Comparison of ENCODE assay signal across 10 cellular contexts in the genomic region with DNA sequence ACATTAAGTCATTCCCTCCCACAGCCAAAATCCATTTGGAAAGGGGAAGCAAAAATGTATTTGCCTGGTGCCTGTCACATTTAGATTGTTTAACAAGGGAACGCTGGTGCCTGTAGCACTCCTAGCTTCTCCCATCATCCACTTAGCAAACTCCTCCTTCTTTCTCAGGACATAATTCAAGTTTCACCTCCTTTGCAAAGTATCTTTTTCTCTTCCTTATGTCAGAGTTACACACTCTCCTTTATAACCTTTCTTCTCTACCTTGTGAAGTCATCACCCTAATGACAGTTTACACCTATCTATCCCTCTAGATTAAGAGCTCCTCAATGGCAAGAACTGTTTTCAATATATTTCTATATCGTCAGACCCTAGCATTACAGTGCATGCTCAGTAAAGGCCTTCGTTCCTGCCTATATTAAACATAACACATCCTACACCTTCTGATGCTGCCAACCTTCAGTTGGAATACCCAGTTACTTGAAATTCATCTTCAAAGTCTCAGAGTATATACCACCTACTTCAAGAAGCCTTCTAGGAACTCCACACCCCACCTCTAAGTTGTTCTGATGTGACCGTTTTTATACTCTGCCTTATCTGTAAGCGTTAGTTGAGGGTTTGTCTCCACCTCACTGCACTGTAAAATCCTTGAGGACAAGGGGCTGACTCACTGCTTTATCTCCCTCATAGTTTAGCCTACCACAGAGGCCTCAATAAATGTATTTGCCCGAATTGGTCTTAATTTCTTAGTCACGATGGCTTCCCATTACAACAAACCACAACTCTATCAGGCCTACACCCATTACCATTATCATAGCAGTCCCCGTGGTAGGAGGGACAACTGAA. TPM values are rescaled to one million over a fixed set of nuclear protein-coding genes. Genes with fewer than 3 reads are reported as not detected.
DNase-seq lines count a peak whose midpoint lies in the region; ATAC-seq and TF ChIP-seq lines count a peak whose summit lies in the region.
"Had no signal": no experiment of that assay in that cellular context is flagged by ENCODE, and none has a peak within 500 bp of the region (broad histone marks: within the 10 kb centered on the region; RNA-seq: fewer than 3 reads in every experiment).

No MANE protein-coding gene starts in this region.

- peak overlapping the region; percentile 66 for H3K4me3 ChIP-seq in DOHH2 (ENCODE audit: low read length)
- no peak overlapping the region for H3K4me3 ChIP-seq in Panc1 (ENCODE audit: low read depth in 2 of 2, low read length in 2 of 2)
- H3K4me3 ChIP-seq: body of pancreas had no signal

- CTCF ChIA-PET in Panc1 (lab: Charles Lee): no interaction called here

- ATAC-seq in Panc1: no peak
- ATAC-seq in effector memory CD8-positive, alpha-beta T cell (replicated peaks): no peak
- no peak for ATAC-seq in HG03139 (IDR thresholded peaks at IDR 0.05; ENCODE audit: unreplicated experiment)
- ATAC-seq in GM21360 (IDR thresholded peaks at IDR 0.05; ENCODE audit: unreplicated experiment): no peak

- H3K36me3 ChIP-seq in DOHH2 (ENCODE audit: control insufficient read depth, low read length) (peaks cover 52% of the 10 kb centered on the region), Panc1 (ENCODE audit: control insufficient read depth, insufficient read depth, low read length) (no peaks in the 10 kb centered on the region; the same call in 1 of the 2 replicates)

- no peak for DNase-seq in Panc1 (ENCODE audit: low read depth, low spot score)
- no peak for DNase-seq in effector memory CD8-positive, alpha-beta T cell
- peak; percentile 84 for DNase-seq in non-pigmented ciliary epithelial cell (ENCODE audit: low read depth)
- DNase-seq in NCI-H1694 treated with DMSO at 0.1 percent for 48 hours (lab: John Stamatoyannopoulos, UW): no peak
- DNase-seq in NCI-H69 (lab: John Stamatoyannopoulos, UW): no peak

- H3K36me3 Mint-ChIP-seq in effector memory CD8-positive, alpha-beta T cell (ENCODE audit: insufficient read depth): peaks cover 29% of the 10 kb centered on the region

- H4K20me1 ChIP-seq in DOHH2 (ENCODE audit: control insufficient read depth, insufficient read depth, low read depth, low read length): 0 out of 2 replicates have a peak, but pooled peaks cover 12% of the 10 kb centered on the region

- no peaks in the 10 kb centered on the region for H3K27me3 Mint-ChIP-seq in effector memory CD8-positive, alpha-beta T cell

- BruUV-seq in Panc1 (replicated peaks; lab: Mats Ljungman, UMichigan): TSS peak; percentile 72

- H3K4me1 Mint-ChIP-seq in effector memory CD8-positive, alpha-beta T cell (ENCODE audit: low read depth in 2 of 2): peaks cover 46 to 48% of the 10 kb centered on the region in 2 donors

- POLR2A ChIA-PET in Panc1 (lab: Charles Lee): no interaction called here

- H3K9me2 ChIP-seq in DOHH2 (replicated peaks; ENCODE audit: control insufficient read depth, low read length): no peaks in the 10 kb centered on the region

- no peak for TF ChIP-seq CTCF in DOHH2 (IDR thresholded peaks at IDR 0.05; ENCODE audit: low read depth, low read length, poor library complexity, severe bottlenecking)
- TF ChIP-seq CTCF in Panc1 (IDR thresholded peaks at IDR 0.05): no peak

- H3K27ac ChIP-seq in DOHH2 (ENCODE audit: low read depth, low read length): no peak overlapping the region
- H3K27ac ChIP-seq in Panc1 (ENCODE audit: low read length): peak overlapping the region; percentile 20
- H3K27ac ChIP-seq: HL-60 had no signal

- no peaks in the 10 kb centered on the region for H3K9me3 ChIP-seq in DOHH2 (ENCODE audit: control insufficient read depth, insufficient read depth, low read length)
- no peaks in the 10 kb centered on the region for H3K9me3 ChIP-seq in Panc1 (ENCODE audit: control insufficient read depth, insufficient read depth, low read depth, low read length)
- H3K9me3 ChIP-seq: body of pancreas had no signal

- peak overlapping the region; percentile 97 to 98 for H3K27ac Mint-ChIP-seq in effector memory CD8-positive, alpha-beta T cell

- H3K4me1 ChIP-seq in DOHH2 (ENCODE audit: control insufficient read depth, low read length) (peaks cover 37% of the 10 kb centered on the region), Panc1 (ENCODE audit: control insufficient read depth, insufficient read depth, low read length) (peaks cover 30% of the 10 kb centered on the region)

- in situ Hi-C loops in Panc1 (cut with HindIII; ENCODE audit: low pct_unique_long_range_greater_than_20kb, low sequenced_read_pairs): no loop called here

- intact Hi-C loops in Panc1 (cut with micrococcal nuclease; ENCODE audit: unreplicated experiment): no loop called here

- H3K4me3 Mint-ChIP-seq in effector memory CD8-positive, alpha-beta T cell: peak overlapping the region; percentile 28 to 75

- peaks cover 23% of the 10 kb centered on the region for H3F3A ChIP-seq in DOHH2 (ENCODE audit: control insufficient read depth, insufficient read depth)

- peaks cover 0 to 8% of the 10 kb centered on the region in 2 donors for H3K9me3 Mint-ChIP-seq in effector memory CD8-positive, alpha-beta T cell

- peak overlapping the region; percentile 54 for H3K4me2 ChIP-seq in DOHH2 (ENCODE audit: low read length)

- H3K27me3 ChIP-seq in DOHH2 (ENCODE audit: control insufficient read depth, low read length): no peaks in the 10 kb centered on the region
- H3K27me3 ChIP-seq in Panc1 (ENCODE audit: control insufficient read depth, insufficient read depth, low read length): no peaks in the 10 kb centered on the region
- H3K27me3 ChIP-seq: body of pancreas had no signal

- H3K79me2 ChIP-seq in DOHH2 (ENCODE audit: control insufficient read depth, low read length): peaks cover 64% of the 10 kb centered on the region

RNA-seq across cellular contexts. Expression of a gene that starts 1.0 kb away (rescaled TPM):
- total RNA-seq in Panc1 (2021; ENCODE audit: unreplicated experiment): 54.4 TPM
- polyA plus RNA-seq in Panc1 (2012; ENCODE audit: insufficient read length): 15.4 TPM
